ENCODE assay signal across 8 cellular contexts in genomic region chr11:73760066-73760679, GRCh38. TPM values are rescaled to one million over a fixed set of nuclear protein-coding genes. Genes with fewer than 3 reads are reported as not detected.
DNase-seq lines count a peak whose midpoint lies in the region; ATAC-seq and TF ChIP-seq lines count a peak whose summit lies in the region.

No MANE protein-coding gene starts in this region.

- DNase-seq in AG09309 (ENCODE audit: low read depth): no peak
- no peak for DNase-seq in epithelial cell of esophagus (ENCODE audit: low read depth)
- peak; percentile 46 for DNase-seq in transverse colon
- DNase-seq in cortex of kidney (lab: John Stamatoyannopoulos, UW): no peak

- no peak for TF ChIP-seq POLR2A in transverse colon (IDR thresholded peaks at IDR 0.05)

- H3K27ac ChIP-seq in mucosa of rectum (ENCODE audit: low read depth in 2 of 2, low read length in 2 of 2) (peak overlapping the region; percentile 94 to 95), transverse colon (peak overlapping the region; percentile 94 to 100 (median 98))

- H3K27me3 ChIP-seq in mucosa of rectum (ENCODE audit: control insufficient read depth in 2 of 2, insufficient read depth in 2 of 2, low read length in 2 of 2) (no peaks in the 10 kb centered on the region), transverse colon (no peaks in the 10 kb centered on the region)

- H3K36me3 ChIP-seq in mucosa of rectum (ENCODE audit: control insufficient read depth in 2 of 2, insufficient read depth in 2 of 2, low read length in 2 of 2) (no peaks in the 10 kb centered on the region), transverse colon (no peaks in the 10 kb centered on the region)

- peak overlapping the region; percentile 71 for H3K4me3 ChIP-seq in AG09309 (ENCODE audit: control insufficient read depth, low read depth, low read length)
- peak overlapping the region; percentile 95 for H3K4me3 ChIP-seq in WI38 (ENCODE audit: low read depth, low read length)
- peak overlapping the region; percentile 83 for H3K4me3 ChIP-seq in epithelial cell of esophagus (ENCODE audit: low read length)
- H3K4me3 ChIP-seq in mucosa of rectum (ENCODE audit: low read length in 2 of 2): peak overlapping the region; percentile 85 to 87
- peak overlapping the region; percentile 86 to 98 (median 90) for H3K4me3 ChIP-seq in transverse colon

- ATAC-seq in GM18517 (IDR thresholded peaks at IDR 0.05; ENCODE audit: unreplicated experiment) (peak; percentile 1), HG03520 (IDR thresholded peaks at IDR 0.05; ENCODE audit: unreplicated experiment) (peak; percentile 3)

- peak overlapping the region; percentile 92 to 98 for H3K9ac ChIP-seq in mucosa of rectum (ENCODE audit: low read depth in 1 of 2, low read length in 2 of 2)

- no peak for TF ChIP-seq EP300 in transverse colon (IDR thresholded peaks at IDR 0.05; ENCODE audit: low read depth)

- H3K4me1 ChIP-seq in mucosa of rectum (ENCODE audit: control insufficient read depth in 2 of 2, insufficient read depth in 2 of 2, low read length in 2 of 2): peaks cover 0 to 7% of the 10 kb centered on the region in 2 donors
- peaks cover 6 to 45% (median 20%) of the 10 kb centered on the region in 4 donors for H3K4me1 ChIP-seq in transverse colon

- intact Hi-C loops in transverse colon (cut with DNase I; ENCODE audit: low total_unique reads): no loop called here

- in situ Hi-C loops in transverse colon (cut with MboI; ENCODE audit: low pct_ligation_motif_present in 1 of 4, low pct_unique_long_range_greater_than_20kb in 1 of 4, low sequenced_read_pairs in 3 of 4): no loop called here

- 0 to 3% methylated on average over 16 to 45 of the region's 46 CpGs for WGBS in transverse colon (ENCODE audit: low coverage in 1 of 2), 2 donors

- TF ChIP-seq CTCF in AG09309 (IDR thresholded peaks at IDR 0.05; ENCODE audit: control insufficient read depth, insufficient read depth, low read depth, low read length, missing control alignments) (no peak), WI38 (IDR thresholded peaks at IDR 0.05; ENCODE audit: low read depth, low read length) (no peak), epithelial cell of esophagus (IDR thresholded peaks at IDR 0.05; ENCODE audit: insufficient read depth, low read depth, low read length, missing control alignments) (no peak), transverse colon (IDR thresholded peaks at IDR 0.05) (no peak)

- H3K9me3 ChIP-seq in mucosa of rectum (ENCODE audit: control insufficient read depth in 2 of 2, low read length in 2 of 2) (no peaks in the 10 kb centered on the region), transverse colon (no peaks in the 10 kb centered on the region)

RNA-seq across cellular contexts. Expression of gene RAB6A, which starts 0.7 kb away (rescaled TPM):
- 100 to 1,000 TPM in 3 of 4 donors, 10 to 100 TPM in 1; 49.0 to 232 (median 206) TPM for total RNA-seq in transverse colon

RNA-seq across cellular contexts. Expression of gene MRPL48, which starts 27.5 kb away (rescaled TPM):
- total RNA-seq in transverse colon: 10 to 100 TPM in 3 of 4 donors, not detected in 1; 10.5 to 21.1 (median 21.0) TPM
